Comparison of ENCODE assay signal across 9 cellular contexts in the genomic region with DNA sequence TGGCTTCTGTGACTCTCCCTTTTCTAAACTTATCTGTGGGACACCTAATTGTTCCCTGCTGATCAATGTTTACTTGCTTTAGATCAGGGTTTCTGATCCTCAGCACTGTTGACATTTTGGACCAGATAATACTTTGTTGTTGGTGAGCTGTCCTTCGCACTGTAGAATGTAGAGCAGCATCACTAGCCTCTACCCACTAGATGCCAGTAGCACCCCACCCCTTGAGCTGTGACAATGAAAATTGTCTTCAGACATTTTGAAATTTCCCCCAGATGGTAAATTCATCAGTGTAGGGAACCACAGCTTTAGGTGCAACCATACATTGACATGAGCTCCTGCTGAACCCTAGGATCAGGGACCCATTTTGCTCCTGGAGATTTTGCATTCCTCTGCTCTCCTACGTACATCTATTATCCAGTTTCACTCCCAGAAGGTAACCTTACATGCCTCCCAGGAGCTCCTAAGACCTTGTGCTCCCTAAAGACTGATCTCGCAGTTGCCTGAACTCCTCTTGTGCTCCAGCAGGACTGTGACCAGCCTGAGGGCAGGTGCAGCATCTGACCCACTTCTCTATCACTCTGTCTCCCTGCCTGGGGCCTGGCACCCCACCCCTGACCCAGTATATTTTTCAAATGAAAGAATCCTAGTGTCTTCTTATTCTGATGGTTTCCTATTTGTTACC.
DNase-seq lines count a peak whose midpoint lies in the region; ATAC-seq, FAIRE-seq and TF ChIP-seq lines count a peak whose summit lies in the region.
"Had no signal": no experiment of that assay in that cellular context is flagged by ENCODE, and none has a peak within 500 bp of the region (broad histone marks: within the 10 kb centered on the region; RNA-seq: fewer than 3 reads in every experiment).

No MANE protein-coding gene starts in this region.

- no peaks in the 10 kb centered on the region for H3K9me3 Mint-ChIP-seq in CD4-positive, CD25-positive, alpha-beta regulatory T cell
- H3K9me3 Mint-ChIP-seq in HFFc6 (no peaks in the 10 kb centered on the region), CD14-positive monocyte (no peaks in the 10 kb centered on the region)

- intact Hi-C loops in CD14-positive monocyte (cut with micrococcal nuclease): loop anchor here in 1 of 2 donors (10.0 kb wide), 1 partner anchor 479 kb away; no protein-coding TSS in a partner anchor
- intact Hi-C loops in left ventricle myocardium inferior (cut with micrococcal nuclease): loop anchor here (2.0 kb wide), 1 partner anchor 473 kb away; no protein-coding TSS in a partner anchor
- intact Hi-C loops in spleen (cut with DNase I; ENCODE audit: low total_unique reads): no loop called here

- H3K27me3 Mint-ChIP-seq in CD4-positive, CD25-positive, alpha-beta regulatory T cell: peaks cover 24% of the 10 kb centered on the region
- H3K27me3 Mint-ChIP-seq in HFFc6 (ENCODE audit: insufficient read depth) (peaks cover 14% of the 10 kb centered on the region), CD14-positive monocyte (ENCODE audit: low read depth in 3 of 3) (peaks cover 0 to 9% (median 8%) of the 10 kb centered on the region in 3 donors)

- H3K27ac ChIP-seq in CD4-positive, CD25-positive, alpha-beta regulatory T cell (ENCODE audit: insufficient read depth, low read length, poor library complexity, severe bottlenecking): no peak overlapping the region
- H3K27ac ChIP-seq in keratinocyte (ENCODE audit: control insufficient read depth, insufficient read depth, low read length) (no peak overlapping the region), left ventricle myocardium inferior (replicated peaks) (no peak overlapping the region), spleen (no peak overlapping the region)

- 82 to 91% (median 88%) methylated on average over 3 of the region's 3 CpGs for WGBS in spleen, 5 donors

- no peaks in the 10 kb centered on the region for H3K36me3 Mint-ChIP-seq in CD4-positive, CD25-positive, alpha-beta regulatory T cell
- H3K36me3 Mint-ChIP-seq in HFFc6 (ENCODE audit: low read depth): no peaks in the 10 kb centered on the region
- H3K36me3 Mint-ChIP-seq in CD14-positive monocyte: no peaks in the 10 kb centered on the region

- no peaks in the 10 kb centered on the region for H3K9me1 ChIP-seq in keratinocyte (ENCODE audit: control insufficient read depth, extremely low read depth, insufficient read depth, low read length)

- H2AFZ ChIP-seq in keratinocyte (ENCODE audit: control insufficient read depth, low read length): no peak overlapping the region

- H3K4me3 ChIP-seq in CD4-positive, CD25-positive, alpha-beta regulatory T cell (ENCODE audit: low read depth, low read length): no peak overlapping the region
- H3K4me3 ChIP-seq in keratinocyte (ENCODE audit: control insufficient read depth in 2 of 3, extremely low read depth in 1 of 3, insufficient read depth in 2 of 3, low read depth in 1 of 3, low read length in 3 of 3): no peak overlapping the region
- H3K4me3 ChIP-seq in left ventricle myocardium inferior: no peak overlapping the region
- H3K4me3 ChIP-seq in spleen: no peak overlapping the region

- H3K36me3 ChIP-seq in CD4-positive, CD25-positive, alpha-beta regulatory T cell (ENCODE audit: control insufficient read depth, insufficient read depth, low read length): no peaks in the 10 kb centered on the region
- H3K36me3 ChIP-seq in keratinocyte (ENCODE audit: control insufficient read depth in 2 of 2, extremely low read depth in 1 of 2, insufficient read depth in 2 of 2, low read length in 2 of 2) (no peaks in the 10 kb centered on the region), left ventricle myocardium inferior (no peaks in the 10 kb centered on the region), spleen (no peaks in the 10 kb centered on the region)

- peak; percentile 32 for FAIRE-seq in keratinocyte (lab: Jason Lieb, UNC)
- FAIRE-seq: GM19239 had no signal

- no peaks in the 10 kb centered on the region for H3K79me2 ChIP-seq in keratinocyte (ENCODE audit: control insufficient read depth, insufficient read depth, low read length)

- ATAC-seq in CD4-positive, CD25-positive, alpha-beta regulatory T cell (ENCODE audit: low read depth in 2 of 2): peak; percentile 65 to 69
- ATAC-seq in HG03520 (IDR thresholded peaks at IDR 0.05; ENCODE audit: unreplicated experiment): no peak

- DNase-seq in CD4-positive, CD25-positive, alpha-beta regulatory T cell: peak; percentile 12 to 43 (median 19)
- no peak for DNase-seq in HFFc6
- peak; percentile 38 for DNase-seq in activated CD4-positive, alpha-beta T cell treated with anti-CD3 and anti-CD28 coated beads for 1 hour
- no peak for DNase-seq in keratinocyte (ENCODE audit: low read depth, low spot score)
- no peak for DNase-seq in CD14-positive monocyte (ENCODE audit: low spot score)
- no peak for DNase-seq in left ventricle myocardium inferior
- no peak for DNase-seq in spleen

- peaks cover 5% of the 10 kb centered on the region for H3K4me1 ChIP-seq in CD4-positive, CD25-positive, alpha-beta regulatory T cell (ENCODE audit: control insufficient read depth, insufficient read depth, low read length, poor library complexity, severe bottlenecking)
- no peaks in the 10 kb centered on the region for H3K4me1 ChIP-seq in keratinocyte (ENCODE audit: control insufficient read depth, extremely low read depth, insufficient read depth, low read length)
- H3K4me1 ChIP-seq in left ventricle myocardium inferior: no peaks in the 10 kb centered on the region
- peaks cover 0 to 4% (median 0%) of the 10 kb centered on the region in 6 donors for H3K4me1 ChIP-seq in spleen

- H3K27me3 ChIP-seq in CD4-positive, CD25-positive, alpha-beta regulatory T cell (ENCODE audit: control insufficient read depth, insufficient read depth, low read length): peaks cover 4% of the 10 kb centered on the region
- H3K27me3 ChIP-seq in keratinocyte (ENCODE audit: control insufficient read depth, extremely low read depth, insufficient read depth, low read length) (peaks cover 11% of the 10 kb centered on the region), left ventricle myocardium inferior (ENCODE audit: low read depth) (peaks cover 95% of the 10 kb centered on the region), spleen (replicated peaks in 1 of 7) (peaks cover 0 to 9% (median 0%) of the 10 kb centered on the region in 7 donors)

- peak overlapping the region; percentile 17 to 39 (median 33) for H3K27ac Mint-ChIP-seq in CD4-positive, CD25-positive, alpha-beta regulatory T cell
- H3K27ac Mint-ChIP-seq in HFFc6 (no peak overlapping the region), CD14-positive monocyte (peak overlapping the region in 1 of 7 donors; percentile 1)

- no peaks in the 10 kb centered on the region for H3K9me3 ChIP-seq in CD4-positive, CD25-positive, alpha-beta regulatory T cell (ENCODE audit: control insufficient read depth in 2 of 2, low read length in 2 of 2)
- no peaks in the 10 kb centered on the region for H3K9me3 ChIP-seq in keratinocyte (ENCODE audit: control insufficient read depth, low read depth, low read length)
- H3K9me3 ChIP-seq in left ventricle myocardium inferior (replicated peaks): no peaks in the 10 kb centered on the region
- H3K9me3 ChIP-seq in spleen: no peaks in the 10 kb centered on the region

- TF ChIP-seq CTCF in HFFc6 (IDR thresholded peaks at IDR 0.05) (peak; percentile 49; the same call in 1 of the 2 replicates), keratinocyte (optimal IDR thresholded peaks at IDR 0.05 in 1 of 3, IDR thresholded peaks at IDR 0.05 in 1 of 3, conservative IDR thresholded peaks at IDR 0.05 in 1 of 3; ENCODE audit: extremely low read depth in 1 of 3, insufficient read depth in 2 of 3, low read length in 3 of 3) (peak; percentile 42 to 73 (median 67)), CD14-positive monocyte (IDR thresholded peaks at IDR 0.05) (no peak), left ventricle myocardium inferior (IDR thresholded peaks at IDR 0.05; ENCODE audit: borderline replicate concordance) (no peak), spleen (IDR thresholded peaks at IDR 0.05 in 8 of 11, conservative IDR thresholded peaks at IDR 0.05 in 3 of 11) (no peak)

- dilution Hi-C loops in keratinocyte (cut with MboI; ENCODE audit: extremely low pct_ligation_motif_present, low sequenced_read_pairs): no loop called here

- H4K20me1 ChIP-seq in keratinocyte (ENCODE audit: control insufficient read depth, extremely low read depth, insufficient read depth, low read length): no peaks in the 10 kb centered on the region

- no peak overlapping the region for H3K4me3 Mint-ChIP-seq in CD4-positive, CD25-positive, alpha-beta regulatory T cell
- H3K4me3 Mint-ChIP-seq in HFFc6 (no peak overlapping the region), CD14-positive monocyte (peak overlapping the region in 1 of 2 donors; percentile 33)

- H3K4me2 ChIP-seq in keratinocyte (ENCODE audit: control insufficient read depth, extremely low read depth, insufficient read depth, low read depth, low read length): no peak overlapping the region

- H3K4me1 Mint-ChIP-seq in CD4-positive, CD25-positive, alpha-beta regulatory T cell: peaks cover 0 to 5% (median 0%) of the 10 kb centered on the region in 4 donors
- H3K4me1 Mint-ChIP-seq in HFFc6 (ENCODE audit: low read depth) (no peaks in the 10 kb centered on the region), CD14-positive monocyte (no peaks in the 10 kb centered on the region)

- TF ChIP-seq POLR2A in spleen (IDR thresholded peaks at IDR 0.05): no peak

- H3K9ac ChIP-seq in keratinocyte (ENCODE audit: control insufficient read depth, extremely low read depth, insufficient read depth, low read length): no peak overlapping the region

Comparison
In these comparisons a context has a peak if more than half of its experiments do, and no peak if none do; other contexts are left out.
1. DNase-seq: peak in CD4-positive, CD25-positive, alpha-beta regulatory T cell (3 of 3) and activated CD4-positive, alpha-beta T cell treated with anti-CD3 and anti-CD28 coated beads for 1 hour (single experiment); none in HFFc6 (single experiment), keratinocyte (single experiment), CD14-positive monocyte (single experiment), left ventricle myocardium inferior (single experiment) and spleen (single experiment).
2. CTCF ChIP-seq: peak in HFFc6 (single experiment) and keratinocyte (3 of 3); none in CD14-positive monocyte (single experiment), left ventricle myocardium inferior (single experiment) and spleen (0 of 11).